2 cellular contexts compared by ENCODE assay signal in the genomic region with DNA sequence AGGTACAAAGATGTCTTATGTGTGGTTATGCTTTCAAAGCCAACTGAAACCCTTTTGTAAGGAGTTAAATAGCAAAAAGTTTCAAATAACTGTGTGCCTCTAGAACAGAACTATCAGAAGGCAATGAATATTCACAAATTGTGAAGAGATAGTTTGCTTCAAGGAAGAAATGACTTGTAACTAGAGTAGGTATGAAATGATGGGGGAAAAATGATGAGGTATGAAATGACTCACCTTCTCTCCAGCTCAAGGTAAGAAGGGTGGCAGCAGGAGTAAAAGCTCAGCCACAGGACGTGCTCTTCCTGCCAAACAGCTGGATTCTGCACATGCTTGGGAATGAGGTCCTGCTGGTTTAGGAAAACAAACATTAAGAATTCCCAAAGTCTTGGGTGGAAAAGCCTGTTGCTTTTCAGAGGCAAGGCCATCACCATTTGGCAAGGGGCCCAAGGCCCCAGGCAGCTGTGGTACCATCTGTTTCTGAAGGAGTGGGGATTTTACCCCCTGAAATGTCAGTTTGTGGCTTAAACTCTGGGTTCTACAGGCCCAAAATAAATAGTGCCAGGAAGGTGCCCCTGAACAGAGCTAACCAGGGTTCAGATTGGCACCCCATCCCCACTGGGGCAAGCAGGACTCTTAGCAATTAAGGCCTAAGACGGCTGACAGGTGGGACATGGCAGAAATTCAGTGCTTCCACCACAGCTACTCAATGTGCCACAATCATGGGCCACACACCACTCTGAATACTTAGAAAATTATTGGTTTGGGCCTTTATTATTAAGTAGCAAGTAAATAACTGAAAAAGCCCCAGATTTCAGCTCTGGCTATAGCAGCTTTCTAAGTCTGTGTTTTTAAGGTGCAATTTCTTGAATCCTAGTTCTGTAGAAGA.
A peak's percentile ranks its signal among the peaks of the same experiment; 100 is the strongest.
TF ChIP-seq lines count a peak whose summit lies in the region.

No MANE protein-coding gene starts in this region.

TF ChIP-seq in HepG2, 621 proteins besides CTCF, POLR2A, EP300 and RAD21 (continues in another document):
- TF ChIP-seq ZNF333 (CRISPR knock-in tag; IDR thresholded peaks at IDR 0.05; ENCODE audit: borderline replicate concordance) = no peak
- TF ChIP-seq SSRP1 (CRISPR knock-in tag; IDR thresholded peaks at IDR 0.05) = peak; percentile 48; the same call in 1 of the 2 replicates
- no peak for TF ChIP-seq GATAD1 (CRISPR knock-in tag; IDR thresholded peaks at IDR 0.05)
- TF ChIP-seq, protein P1, sequence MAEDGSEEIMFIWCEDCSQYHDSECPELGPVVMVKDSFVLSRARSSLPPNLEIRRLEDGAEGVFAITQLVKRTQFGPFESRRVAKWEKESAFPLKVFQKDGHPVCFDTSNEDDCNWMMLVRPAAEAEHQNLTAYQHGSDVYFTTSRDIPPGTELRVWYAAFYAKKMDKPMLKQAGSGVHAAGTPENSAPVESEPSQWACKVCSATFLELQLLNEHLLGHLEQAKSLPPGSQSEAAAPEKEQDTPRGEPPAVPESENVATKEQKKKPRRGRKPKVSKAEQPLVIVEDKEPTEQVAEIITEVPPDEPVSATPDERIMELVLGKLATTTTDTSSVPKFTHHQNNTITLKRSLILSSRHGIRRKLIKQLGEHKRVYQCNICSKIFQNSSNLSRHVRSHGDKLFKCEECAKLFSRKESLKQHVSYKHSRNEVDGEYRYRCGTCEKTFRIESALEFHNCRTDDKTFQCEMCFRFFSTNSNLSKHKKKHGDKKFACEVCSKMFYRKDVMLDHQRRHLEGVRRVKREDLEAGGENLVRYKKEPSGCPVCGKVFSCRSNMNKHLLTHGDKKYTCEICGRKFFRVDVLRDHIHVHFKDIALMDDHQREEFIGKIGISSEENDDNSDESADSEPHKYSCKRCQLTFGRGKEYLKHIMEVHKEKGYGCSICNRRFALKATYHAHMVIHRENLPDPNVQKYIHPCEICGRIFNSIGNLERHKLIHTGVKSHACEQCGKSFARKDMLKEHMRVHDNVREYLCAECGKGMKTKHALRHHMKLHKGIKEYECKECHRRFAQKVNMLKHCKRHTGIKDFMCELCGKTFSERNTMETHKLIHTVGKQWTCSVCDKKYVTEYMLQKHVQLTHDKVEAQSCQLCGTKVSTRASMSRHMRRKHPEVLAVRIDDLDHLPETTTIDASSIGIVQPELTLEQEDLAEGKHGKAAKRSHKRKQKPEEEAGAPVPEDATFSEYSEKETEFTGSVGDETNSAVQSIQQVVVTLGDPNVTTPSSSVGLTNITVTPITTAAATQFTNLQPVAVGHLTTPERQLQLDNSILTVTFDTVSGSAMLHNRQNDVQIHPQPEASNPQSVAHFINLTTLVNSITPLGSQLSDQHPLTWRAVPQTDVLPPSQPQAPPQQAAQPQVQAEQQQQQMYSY (CRISPR knock-in tag; IDR thresholded peaks at IDR 0.05) = no peak
- 0 out of 2 replicates have a peak, but pooled peaks have one; percentile 73 for TF ChIP-seq PAF1 (CRISPR knock-in tag; IDR thresholded peaks at IDR 0.05)
- TF ChIP-seq, protein P2, sequence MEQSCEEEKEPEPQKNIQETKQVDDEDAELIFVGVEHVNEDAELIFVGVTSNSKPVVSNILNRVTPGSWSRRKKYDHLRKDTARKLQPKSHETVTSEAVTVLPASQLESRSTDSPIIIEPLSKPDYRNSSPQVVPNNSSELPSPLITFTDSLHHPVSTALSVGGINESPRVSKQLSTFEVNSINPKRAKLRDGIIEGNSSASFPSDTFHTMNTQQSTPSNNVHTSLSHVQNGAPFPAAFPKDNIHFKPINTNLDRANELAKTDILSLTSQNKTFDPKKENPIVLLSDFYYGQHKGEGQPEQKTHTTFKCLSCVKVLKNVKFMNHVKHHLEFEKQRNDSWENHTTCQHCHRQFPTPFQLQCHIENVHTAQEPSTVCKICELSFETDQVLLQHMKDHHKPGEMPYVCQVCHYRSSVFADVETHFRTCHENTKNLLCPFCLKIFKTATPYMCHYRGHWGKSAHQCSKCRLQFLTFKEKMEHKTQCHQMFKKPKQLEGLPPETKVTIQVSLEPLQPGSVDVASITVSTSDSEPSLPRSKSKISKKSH (CRISPR knock-in tag; IDR thresholded peaks at IDR 0.05; ENCODE audit: borderline replicate concordance) = no peak
- TF ChIP-seq, protein P3, sequence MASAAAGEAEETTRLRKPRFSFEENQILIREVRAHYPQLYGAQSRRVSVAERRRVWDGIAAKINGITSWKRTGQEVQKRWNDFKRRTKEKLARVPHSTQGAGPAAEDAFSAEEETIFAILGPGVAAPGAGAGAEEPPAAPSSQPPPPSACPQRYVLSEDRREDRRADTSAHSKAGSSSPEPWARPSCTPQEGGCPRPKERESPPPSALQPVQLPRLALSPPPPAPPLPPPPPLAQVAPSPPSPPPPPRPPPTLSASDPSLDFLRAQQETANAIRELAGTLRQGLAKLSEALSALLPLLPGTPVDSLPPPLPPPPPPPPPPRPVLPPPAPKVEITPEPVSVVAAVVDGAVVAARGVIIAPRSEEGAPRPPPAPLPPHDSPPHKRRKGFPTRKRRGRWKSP (CRISPR knock-in tag; IDR thresholded peaks at IDR 0.05) = peak; percentile 27; the same call in 1 of the 2 replicates
- TF ChIP-seq, protein P4, sequence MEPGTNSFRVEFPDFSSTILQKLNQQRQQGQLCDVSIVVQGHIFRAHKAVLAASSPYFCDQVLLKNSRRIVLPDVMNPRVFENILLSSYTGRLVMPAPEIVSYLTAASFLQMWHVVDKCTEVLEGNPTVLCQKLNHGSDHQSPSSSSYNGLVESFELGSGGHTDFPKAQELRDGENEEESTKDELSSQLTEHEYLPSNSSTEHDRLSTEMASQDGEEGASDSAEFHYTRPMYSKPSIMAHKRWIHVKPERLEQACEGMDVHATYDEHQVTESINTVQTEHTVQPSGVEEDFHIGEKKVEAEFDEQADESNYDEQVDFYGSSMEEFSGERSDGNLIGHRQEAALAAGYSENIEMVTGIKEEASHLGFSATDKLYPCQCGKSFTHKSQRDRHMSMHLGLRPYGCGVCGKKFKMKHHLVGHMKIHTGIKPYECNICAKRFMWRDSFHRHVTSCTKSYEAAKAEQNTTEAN (CRISPR knock-in tag; conservative IDR thresholded peaks at IDR 0.05) = no peak
- no peak for TF ChIP-seq RBAK (CRISPR knock-in tag; IDR thresholded peaks at IDR 0.05)
- TF ChIP-seq, protein P5, sequence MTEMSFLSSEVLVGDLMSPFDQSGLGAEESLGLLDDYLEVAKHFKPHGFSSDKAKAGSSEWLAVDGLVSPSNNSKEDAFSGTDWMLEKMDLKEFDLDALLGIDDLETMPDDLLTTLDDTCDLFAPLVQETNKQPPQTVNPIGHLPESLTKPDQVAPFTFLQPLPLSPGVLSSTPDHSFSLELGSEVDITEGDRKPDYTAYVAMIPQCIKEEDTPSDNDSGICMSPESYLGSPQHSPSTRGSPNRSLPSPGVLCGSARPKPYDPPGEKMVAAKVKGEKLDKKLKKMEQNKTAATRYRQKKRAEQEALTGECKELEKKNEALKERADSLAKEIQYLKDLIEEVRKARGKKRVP (CRISPR knock-in tag; IDR thresholded peaks at IDR 0.05) = 0 out of 4 replicates have a peak, but pooled peaks of 1 of the 2 experiments have one; percentile 4
- TF ChIP-seq ZC3H4 (CRISPR knock-in tag; IDR thresholded peaks at IDR 0.05; ENCODE audit: borderline replicate concordance) = no peak
- 0 out of 2 replicates have a peak, but pooled peaks have one; percentile 35 for TF ChIP-seq AKAP8 (CRISPR knock-in tag; IDR thresholded peaks at IDR 0.05)
- TF ChIP-seq, protein P6, sequence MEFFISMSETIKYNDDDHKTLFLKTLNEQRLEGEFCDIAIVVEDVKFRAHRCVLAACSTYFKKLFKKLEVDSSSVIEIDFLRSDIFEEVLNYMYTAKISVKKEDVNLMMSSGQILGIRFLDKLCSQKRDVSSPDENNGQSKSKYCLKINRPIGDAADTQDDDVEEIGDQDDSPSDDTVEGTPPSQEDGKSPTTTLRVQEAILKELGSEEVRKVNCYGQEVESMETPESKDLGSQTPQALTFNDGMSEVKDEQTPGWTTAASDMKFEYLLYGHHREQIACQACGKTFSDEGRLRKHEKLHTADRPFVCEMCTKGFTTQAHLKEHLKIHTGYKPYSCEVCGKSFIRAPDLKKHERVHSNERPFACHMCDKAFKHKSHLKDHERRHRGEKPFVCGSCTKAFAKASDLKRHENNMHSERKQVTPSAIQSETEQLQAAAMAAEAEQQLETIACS (CRISPR knock-in tag; IDR thresholded peaks at IDR 0.05) = no peak
- peak; percentile 45 for TF ChIP-seq POLR2AphosphoS5 (IDR thresholded peaks at IDR 0.05; ENCODE audit: low read depth, low read length)

TF ChIP-seq in SK-N-SH treated with all-trans-retinoic acid at 6 μM for 48 hours, 23 proteins besides CTCF, POLR2A, EP300 and RAD21:
- TF ChIP-seq, protein P7, sequence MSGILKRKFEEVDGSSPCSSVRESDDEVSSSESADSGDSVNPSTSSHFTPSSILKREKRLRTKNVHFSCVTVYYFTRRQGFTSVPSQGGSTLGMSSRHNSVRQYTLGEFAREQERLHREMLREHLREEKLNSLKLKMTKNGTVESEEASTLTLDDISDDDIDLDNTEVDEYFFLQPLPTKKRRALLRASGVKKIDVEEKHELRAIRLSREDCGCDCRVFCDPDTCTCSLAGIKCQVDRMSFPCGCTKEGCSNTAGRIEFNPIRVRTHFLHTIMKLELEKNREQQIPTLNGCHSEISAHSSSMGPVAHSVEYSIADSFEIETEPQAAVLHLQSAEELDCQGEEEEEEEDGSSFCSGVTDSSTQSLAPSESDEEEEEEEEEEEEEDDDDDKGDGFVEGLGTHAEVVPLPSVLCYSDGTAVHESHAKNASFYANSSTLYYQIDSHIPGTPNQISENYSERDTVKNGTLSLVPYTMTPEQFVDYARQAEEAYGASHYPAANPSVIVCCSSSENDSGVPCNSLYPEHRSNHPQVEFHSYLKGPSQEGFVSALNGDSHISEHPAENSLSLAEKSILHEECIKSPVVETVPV (CRISPR knock-in tag; IDR thresholded peaks at IDR 0.05) = no peak
- no peak for TF ChIP-seq RARB (CRISPR knock-in tag; IDR thresholded peaks at IDR 0.05)
- no peak for TF ChIP-seq ZFP3 (CRISPR knock-in tag; IDR thresholded peaks at IDR 0.05)
- no peak for TF ChIP-seq ZC3H10 (CRISPR knock-in tag; IDR thresholded peaks at IDR 0.05)
- no peak for TF ChIP-seq ZNF70 (CRISPR knock-in tag; IDR thresholded peaks at IDR 0.05)
TF ChIP-seq in SK-N-SH treated with all-trans-retinoic acid at 6 μM for 48 hours: peak in this region for 0.
